8 cellular contexts compared by ENCODE assay signal in genomic region chr1:226690460-226690982, GRCh38. TPM values are rescaled to one million over a fixed set of nuclear protein-coding genes. Genes with fewer than 3 reads are reported as not detected.
A peak's percentile ranks its signal among the peaks of the same experiment; 100 is the strongest.
DNase-seq lines count a peak whose midpoint lies in the region; ATAC-seq and TF ChIP-seq lines count a peak whose summit lies in the region.

No MANE protein-coding gene starts in this region.

- no peaks in the 10 kb centered on the region for H3K9me3 Mint-ChIP-seq in naive thymus-derived CD8-positive, alpha-beta T cell

- peak; percentile 63 for DNase-seq in COLO668 (lab: John Stamatoyannopoulos, UW; ENCODE audit: unreplicated experiment)
- peak; percentile 53 for DNase-seq in NCI-H774 (lab: John Stamatoyannopoulos, UW)
- peak; percentile 51 for DNase-seq in mammary epithelial cell
- DNase-seq in naive thymus-derived CD8-positive, alpha-beta T cell, result peak in 9 of 10 donors; percentile 34 to 88 (median 80)
- no peak for DNase-seq in HPDE6-E6E7 (ENCODE audit: extremely low spot score)
- DNase-seq in 8988T, result no peak
- DNase-seq in SKM-1 (lab: John Stamatoyannopoulos, UW; ENCODE audit: unreplicated experiment), result no peak

- H3K27ac Mint-ChIP-seq in naive thymus-derived CD8-positive, alpha-beta T cell, result peak overlapping the region; percentile 98 to 100 (median 99)

- BruUV-seq in mammary epithelial cell (replicated peaks; lab: Mats Ljungman, UMichigan), result no TSS peak

- in situ Hi-C loops in mammary epithelial cell (cut with MboI; ENCODE audit: low sequenced_read_pairs in 2 of 2), result no loop called here

- H3K36me3 ChIP-seq in mammary epithelial cell (ENCODE audit: insufficient read depth, low read length), result no peaks in the 10 kb centered on the region

- H3K27me3 ChIP-seq in mammary epithelial cell (ENCODE audit: insufficient read depth, low read length), result no peaks in the 10 kb centered on the region

- H3K9ac ChIP-seq in mammary epithelial cell (ENCODE audit: insufficient read depth, low read length), result no peak overlapping the region

- H3K27ac ChIP-seq in mammary epithelial cell (ENCODE audit: insufficient read depth, low read depth, low read length), result no peak overlapping the region

- intact Hi-C loops in mammary epithelial cell (cut with micrococcal nuclease), result no loop called here

- POLR2A ChIA-PET in naive thymus-derived CD8-positive, alpha-beta T cell (lab: Charles Lee), result interaction anchor here (33.5 kb wide), 1 partner anchor 37 kb away, joined by 613 read pairs; no protein-coding TSS in a partner anchor

- H2AFZ ChIP-seq in mammary epithelial cell (ENCODE audit: low read depth, low read length), result peak overlapping the region; percentile 74

- no peaks in the 10 kb centered on the region for H4K20me1 ChIP-seq in mammary epithelial cell (ENCODE audit: insufficient read depth, low read length)

- no peak for TF ChIP-seq CTCF in mammary epithelial cell (conservative IDR thresholded peaks at IDR 0.05 in 1 of 2, IDR thresholded peaks at IDR 0.05 in 1 of 2; ENCODE audit: extremely low read depth in 1 of 2, insufficient read depth in 1 of 2, low read depth in 1 of 2, low read length in 2 of 2)

- no peak overlapping the region for H3K4me3 ChIP-seq in mammary epithelial cell (replicated peaks in 1 of 3; ENCODE audit: insufficient read depth in 1 of 3, low read depth in 2 of 3, low read length in 3 of 3)

- WGBS in mammary epithelial cell (ENCODE audit: low coverage, missing lambda C conversion rate), result 25% methylated on average over 8 of the region's 8 CpGs

- H3K4me1 Mint-ChIP-seq in naive thymus-derived CD8-positive, alpha-beta T cell, result peaks cover 64 to 100% (median 98%) of the 10 kb centered on the region in 4 donors

- peaks cover 0 to 85% (median 19%) of the 10 kb centered on the region in 3 donors for H3K36me3 Mint-ChIP-seq in naive thymus-derived CD8-positive, alpha-beta T cell

- ATAC-seq in naive thymus-derived CD8-positive, alpha-beta T cell, result peak; percentile 36 to 78
- ATAC-seq in HG03457 (IDR thresholded peaks at IDR 0.05; ENCODE audit: unreplicated experiment), result no peak

- no peaks in the 10 kb centered on the region for H3K27me3 Mint-ChIP-seq in naive thymus-derived CD8-positive, alpha-beta T cell

- peaks cover 10% of the 10 kb centered on the region for H3K4me1 ChIP-seq in mammary epithelial cell (ENCODE audit: insufficient read depth, low read length)

- CTCF ChIA-PET in mammary epithelial cell (lab: Charles Lee; ENCODE audit: low non-redundant PET), result no interaction called here

- H3K4me2 ChIP-seq in mammary epithelial cell (ENCODE audit: insufficient read depth, low read depth, low read length), result peak overlapping the region; percentile 2

- H3K4me3 Mint-ChIP-seq in naive thymus-derived CD8-positive, alpha-beta T cell, result peak overlapping the region; percentile 34 to 86 (median 82)

- dilution Hi-C loops in mammary epithelial cell (cut with HindIII; ENCODE audit: low sequenced_read_pairs), result no loop called here

- no peaks in the 10 kb centered on the region for H3K9me3 ChIP-seq in mammary epithelial cell (replicated peaks; ENCODE audit: insufficient read depth, low read length)

- no peaks in the 10 kb centered on the region for H3K79me2 ChIP-seq in mammary epithelial cell (ENCODE audit: insufficient read depth, low read length)

RNA-seq across cellular contexts. Expression of gene ITPKB, which starts 48.6 kb away (rescaled TPM):
- total RNA-seq in mammary epithelial cell, result 10 to 100 TPM in 1 of 2 donors, 1 to 10 TPM in 1; 6.0 to 11.4 TPM
- 4.1 TPM for polyA plus RNA-seq in mammary epithelial cell
- polyA minus RNA-seq in mammary epithelial cell, result 24.9 TPM
- 100 to 1,000 TPM; 177 to 185 TPM for total RNA-seq in naive thymus-derived CD8-positive, alpha-beta T cell
- polyA plus RNA-seq in naive thymus-derived CD8-positive, alpha-beta T cell, result 10 to 100 TPM; 72.3 to 74.3 (median 73.0) TPM

Comparison
In these comparisons a context has a peak if more than half of its experiments do, and no peak if none do; other contexts are left out.
1. DNase-seq: peak in COLO668 (single experiment), NCI-H774 (single experiment), mammary epithelial cell (single experiment) and naive thymus-derived CD8-positive, alpha-beta T cell (9 of 10); none in HPDE6-E6E7 (single experiment), 8988T (single experiment) and SKM-1 (single experiment).
2. RNA of gene ITPKB, which starts 48.6 kb away (total RNA-seq): 177 to 185 TPM in naive thymus-derived CD8-positive, alpha-beta T cell; 6.0 to 11.4 TPM in mammary epithelial cell; every median in the first group is over 10 times any median in the second.